ENCODE assay signal across 10 cellular contexts in genomic region chr5:54959673-54960418, GRCh38. TPM values are rescaled to one million over a fixed set of nuclear protein-coding genes. Genes with fewer than 3 reads are reported as not detected.
DNase-seq lines count a peak whose midpoint lies in the region; TF ChIP-seq lines count a peak whose summit lies in the region.
"Had no signal": no experiment of that assay in that cellular context is flagged by ENCODE, and none has a peak within 500 bp of the region (broad histone marks: within the 10 kb centered on the region; RNA-seq: fewer than 3 reads in every experiment).

No MANE protein-coding gene starts in this region.

- no peak overlapping the region for H3K27ac Mint-ChIP-seq in type B pancreatic cell
- H3K27ac Mint-ChIP-seq: activated T-helper 2 cell treated with anti-CD3 and anti-CD28 coated beads, Interferon-gamma antibody, Interleukin-2, Interleukin-4, amounts not matched to agents 10 μg/mL and 5 μg/mL and 100 μg/mL, durations not matched to agents 14 hours and 24 hours and 36 hours; stimulated activated naive CD8-positive, alpha-beta T cell treated with anti-CD3 and anti-CD28 coated beads, Interleukin-15, Interleukin-2, amounts not matched to agents 100 ng/mL and 50 ng/mL, for 24 hours had no signal

- H3K27ac ChIP-seq in cardiac muscle cell (no peak overlapping the region), right atrium auricular region (no peak overlapping the region)

- no peaks in the 10 kb centered on the region for H3K9me3 Mint-ChIP-seq in type B pancreatic cell

- no peak overlapping the region for H3K4me3 Mint-ChIP-seq in type B pancreatic cell
- H3K4me3 Mint-ChIP-seq: stimulated activated naive CD8-positive, alpha-beta T cell treated with anti-CD3 and anti-CD28 coated beads, Interleukin-15, Interleukin-2, amounts not matched to agents 100 ng/mL and 50 ng/mL, for 24 hours had no signal

- peaks cover 9% of the 10 kb centered on the region for H3K27me3 Mint-ChIP-seq in type B pancreatic cell

- no peaks in the 10 kb centered on the region for H3K36me3 ChIP-seq in cardiac muscle cell
- H3K36me3 ChIP-seq in right atrium auricular region, result no peaks in the 10 kb centered on the region

- no peak for TF ChIP-seq POLR2A in erythroblast (IDR thresholded peaks at IDR 0.05; ENCODE audit: low read length)

- H3K27me3 ChIP-seq in cardiac muscle cell (no peaks in the 10 kb centered on the region), right atrium auricular region (no peaks in the 10 kb centered on the region)

- peak; percentile 41 for TF ChIP-seq CTCF in cardiac muscle cell (IDR thresholded peaks at IDR 0.05; ENCODE audit: low read depth, low read length)
- TF ChIP-seq CTCF in right atrium auricular region (IDR thresholded peaks at IDR 0.05), result no peak
- TF ChIP-seq CTCF in type B pancreatic cell (conservative IDR thresholded peaks at IDR 0.05), result peak; percentile 34

- DNase-seq in cardiac muscle cell (ENCODE audit: low read depth in 1 of 2, low spot score in 1 of 2) (peak; percentile 19 to 44), right atrium auricular region (ENCODE audit: low spot score) (no peak), NCI-H82 (lab: John Stamatoyannopoulos, UW) (peak; percentile 41), erythroblast (lab: John Stamatoyannopoulos, UW) (peak; percentile 22 to 50), type B pancreatic cell (ENCODE audit: extremely low spot score, unreplicated experiment) (no peak), DMS153 treated with DMSO at 0.1 percent for 48 hours (lab: John Stamatoyannopoulos, UW; ENCODE audit: unreplicated experiment) (no peak), superior temporal gyrus (ENCODE audit: extremely low spot score) (no peak), islet precursor cell (no peak)

- H3K36me3 Mint-ChIP-seq in type B pancreatic cell, result no peaks in the 10 kb centered on the region

- H3K9me3 ChIP-seq in cardiac muscle cell (ENCODE audit: low read depth), result no peaks in the 10 kb centered on the region
- no peaks in the 10 kb centered on the region for H3K9me3 ChIP-seq in right atrium auricular region

- H3K4me3 ChIP-seq in cardiac muscle cell, result no peak overlapping the region
- no peak overlapping the region for H3K4me3 ChIP-seq in right atrium auricular region

- H3K4me1 Mint-ChIP-seq in type B pancreatic cell (ENCODE audit: unreplicated experiment), result no peaks in the 10 kb centered on the region

- H3K4me1 ChIP-seq in cardiac muscle cell (ENCODE audit: low read depth) (no peaks in the 10 kb centered on the region), right atrium auricular region (no peaks in the 10 kb centered on the region)

RNA-seq across cellular contexts. Expression of gene ESM1, which starts 25.5 kb away (rescaled TPM):
- 0.35 and 1.7 TPM in 2 replicates for total RNA-seq in cardiac muscle cell
- polyA plus RNA-seq in cardiac muscle cell, result 0.48 TPM in 1 of 2 replicates, not detected in the other
- not detected for total RNA-seq in right atrium auricular region
- 0.17 and 0.29 TPM in 2 replicates for total RNA-seq in type B pancreatic cell (ENCODE audit: low replicate concordance)

Comparison
In these comparisons a context has a peak if more than half of its experiments do, and no peak if none do; other contexts are left out.
1. DNase-seq: peak in cardiac muscle cell (2 of 2), NCI-H82 (single experiment) and erythroblast (2 of 2); none in right atrium auricular region (single experiment), type B pancreatic cell (single experiment), DMS153 treated with DMSO at 0.1 percent for 48 hours (single experiment), superior temporal gyrus (single experiment) and islet precursor cell (single experiment).
2. CTCF ChIP-seq: peak in cardiac muscle cell (single experiment) and type B pancreatic cell (single experiment); none in right atrium auricular region (0 of 2).